Comparison of ENCODE assay signal across 8 cellular contexts in the genomic region with DNA sequence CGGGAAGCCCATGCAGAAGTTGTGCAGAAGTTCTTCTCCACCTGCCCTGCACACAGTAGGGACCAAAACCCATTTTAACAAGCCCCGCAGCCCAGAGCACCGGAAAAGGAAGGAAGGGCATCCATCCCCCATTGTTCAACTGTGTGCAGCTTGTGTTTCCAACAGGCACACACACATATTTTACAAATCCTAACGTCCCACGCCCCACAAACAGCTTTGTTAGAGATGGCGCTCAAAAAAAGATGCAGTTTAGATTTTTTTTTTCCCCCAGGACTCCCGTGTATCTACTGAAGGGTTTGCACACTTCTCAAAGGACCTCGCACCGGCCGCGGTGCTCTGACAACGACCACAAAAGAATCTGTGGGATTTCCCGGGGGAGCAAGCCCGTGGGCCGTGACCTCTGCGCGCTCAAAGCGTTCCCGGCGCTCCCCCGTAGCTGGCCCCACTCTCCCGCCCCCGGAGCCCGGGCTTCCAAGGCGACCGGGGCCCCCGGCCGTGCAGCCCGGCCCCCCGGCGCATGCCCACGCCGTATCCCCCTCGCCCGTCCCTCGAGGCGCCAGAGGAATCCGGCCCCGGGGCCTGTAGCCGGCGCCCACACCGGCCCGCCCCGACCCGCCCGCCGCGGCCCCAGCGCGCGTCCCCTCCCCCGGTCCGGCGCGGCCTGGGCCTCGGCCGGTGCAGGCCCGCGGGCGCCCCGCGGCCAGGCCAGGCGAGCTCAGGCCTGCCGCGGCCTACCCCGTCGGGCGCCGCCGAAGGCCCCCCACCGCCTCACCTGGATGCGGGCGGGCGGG. TPM values are rescaled to one million over a fixed set of nuclear protein-coding genes. Genes with fewer than 3 reads are reported as not detected.
DNase-seq lines count a peak whose midpoint lies in the region; ATAC-seq, FAIRE-seq and TF ChIP-seq lines count a peak whose summit lies in the region.

No MANE protein-coding gene starts in this region.

- H3K36me3 ChIP-seq in esophagus (ENCODE audit: control insufficient read depth in 2 of 2, insufficient read depth in 2 of 2, low read length in 1 of 2), result no peaks in the 10 kb centered on the region
- peaks cover 14% of the 10 kb centered on the region for H3K36me3 ChIP-seq in neuron (ENCODE audit: insufficient read depth, low read length)

- peak overlapping the region; percentile 90 to 91 for H3K27ac ChIP-seq in esophagus (ENCODE audit: low read depth in 2 of 2, low read length in 1 of 2)

- H3K4me3 Mint-ChIP-seq in CD14-positive monocyte, result peak overlapping the region; percentile 76 to 90
- peak overlapping the region; percentile 98 for H3K4me3 Mint-ChIP-seq in activated CD4-positive, alpha-beta T cell treated with anti-CD3 and anti-CD28 coated beads, Interleukin-2, amount 10 ng/mL, durations not matched to agents 7 days and 5 days

- no peak for FAIRE-seq in HTR-8/SVneo (lab: Jason Lieb, UNC)

- WGBS in esophagus, 2 donors, result 1 to 2% methylated on average over 47 to 74 of the region's 74 CpGs

- no peaks in the 10 kb centered on the region for H3K9me3 ChIP-seq in esophagus (ENCODE audit: control insufficient read depth in 2 of 2, insufficient read depth in 1 of 2, low read depth in 1 of 2, low read length in 1 of 2)
- H3K9me3 ChIP-seq in neuron (ENCODE audit: low read length), result no peaks in the 10 kb centered on the region

- H3K4me3 ChIP-seq in esophagus (ENCODE audit: low read depth in 1 of 2, low read length in 2 of 2) (peak overlapping the region; percentile 87 to 94), neuron (ENCODE audit: low read length) (peak overlapping the region; percentile 93)

- no peaks in the 10 kb centered on the region for H3K27me3 ChIP-seq in esophagus (ENCODE audit: control insufficient read depth in 1 of 2, insufficient read depth in 2 of 2, low read length in 2 of 2)
- no peaks in the 10 kb centered on the region for H3K27me3 ChIP-seq in neuron (ENCODE audit: insufficient read depth, low read length)

- no peak overlapping the region for H2AFZ ChIP-seq in neuron (ENCODE audit: low read depth, low read length)

- peaks cover 0 to 3% (median 0%) of the 10 kb centered on the region in 3 donors for H3K27me3 Mint-ChIP-seq in CD14-positive monocyte (ENCODE audit: low read depth in 3 of 3)
- H3K27me3 Mint-ChIP-seq in activated CD4-positive, alpha-beta T cell treated with anti-CD3 and anti-CD28 coated beads, Interleukin-2, amount 10 ng/mL, durations not matched to agents 7 days and 5 days, result no peaks in the 10 kb centered on the region

- peaks cover 33% of the 10 kb centered on the region for H3K4me1 Mint-ChIP-seq in CD14-positive monocyte
- peaks cover 44% of the 10 kb centered on the region for H3K4me1 Mint-ChIP-seq in activated CD4-positive, alpha-beta T cell treated with anti-CD3 and anti-CD28 coated beads, Interleukin-2, amount 10 ng/mL, durations not matched to agents 7 days and 5 days

- ATAC-seq in GM19455 (IDR thresholded peaks at IDR 0.05; ENCODE audit: unreplicated experiment), result peak; percentile 28

- intact Hi-C loops in CD14-positive monocyte (cut with micrococcal nuclease), result loop anchor here (5.0 kb wide), 2 partner anchors 47 to 58 kb away; a partner anchor contains a TSS

- TF ChIP-seq CTCF in CD14-positive monocyte (IDR thresholded peaks at IDR 0.05), result no peak

- H3K9me3 Mint-ChIP-seq in CD14-positive monocyte, result peaks cover 0 to 2% (median 0%) of the 10 kb centered on the region in 7 donors
- H3K9me3 Mint-ChIP-seq in activated CD4-positive, alpha-beta T cell treated with anti-CD3 and anti-CD28 coated beads, Interleukin-2, amount 10 ng/mL, durations not matched to agents 7 days and 5 days, result no peaks in the 10 kb centered on the region

- DNase-seq in CD14-positive monocyte (ENCODE audit: low spot score) (no peak), HK-2 (ENCODE audit: unreplicated experiment) (peak; percentile 30), NCI-H2029 (lab: John Stamatoyannopoulos, UW) (no peak), HTR-8/SVneo (ENCODE audit: insufficient read length, low spot score) (no peak)
- DNase-seq in activated CD4-positive, alpha-beta T cell treated with anti-CD3 and anti-CD28 coated beads, Interleukin-2, amount 10 ng/mL, durations not matched to agents 7 days and 5 days, result peak; percentile 21

- H3K27ac Mint-ChIP-seq in CD14-positive monocyte, result peak overlapping the region; percentile 68 to 91 (median 81)
- peak overlapping the region; percentile 88 for H3K27ac Mint-ChIP-seq in activated CD4-positive, alpha-beta T cell treated with anti-CD3 and anti-CD28 coated beads, Interleukin-2, amount 10 ng/mL, durations not matched to agents 7 days and 5 days

- H3K4me1 ChIP-seq in esophagus (ENCODE audit: control insufficient read depth in 2 of 2, insufficient read depth in 2 of 2, low read length in 1 of 2), result peaks cover 7 to 15% of the 10 kb centered on the region in 2 donors
- H3K4me1 ChIP-seq in neuron (ENCODE audit: insufficient read depth, low read length), result peaks cover 26% of the 10 kb centered on the region

- CTCF ChIA-PET in activated CD4-positive, alpha-beta T cell treated with anti-CD3 and anti-CD28 coated beads, Interleukin-2, amount 10 ng/mL, durations not matched to agents 7 days and 5 days (lab: Charles Lee), result interaction anchor here (0.8 kb wide), 1 partner anchor 59 kb away, joined by 3 read pairs; no protein-coding TSS in a partner anchor

- peaks cover 3 to 10% of the 10 kb centered on the region in 2 donors for H3K36me3 Mint-ChIP-seq in CD14-positive monocyte
- H3K36me3 Mint-ChIP-seq in activated CD4-positive, alpha-beta T cell treated with anti-CD3 and anti-CD28 coated beads, Interleukin-2, amount 10 ng/mL, durations not matched to agents 7 days and 5 days (ENCODE audit: low read depth), result peaks cover 6% of the 10 kb centered on the region

- POLR2A ChIA-PET in activated CD4-positive, alpha-beta T cell treated with anti-CD3 and anti-CD28 coated beads, Interleukin-2, amount 10 ng/mL, durations not matched to agents 7 days and 5 days (lab: Charles Lee), result interaction anchor here (0.7 kb wide), 1 partner anchor 9 kb away, joined by 14 read pairs; no protein-coding TSS in a partner anchor

RNA-seq across cellular contexts. Expression of a gene that starts 0.5 kb away (rescaled TPM):
- polyA plus RNA-seq in CD14-positive monocyte, result 10 to 100 TPM; 30.7 to 31.1 TPM
- 100 to 1,000 TPM; 109 TPM for total RNA-seq in activated CD4-positive, alpha-beta T cell treated with anti-CD3 and anti-CD28 coated beads, Interleukin-2, amount 10 ng/mL, durations not matched to agents 7 days and 5 days
- 10 to 100 TPM in 1 of 2 donors, 1 to 10 TPM in 1; 6.5 to 25.8 TPM for polyA plus RNA-seq in esophagus

RNA-seq across cellular contexts. Expression of a gene that starts 47.6 kb away (rescaled TPM):
- polyA plus RNA-seq in CD14-positive monocyte (not detected), esophagus (under 1 TPM in 1 of 2 donors, not detected in 1; 0.14 TPM)
- total RNA-seq in activated CD4-positive, alpha-beta T cell treated with anti-CD3 and anti-CD28 coated beads, Interleukin-2, amount 10 ng/mL, durations not matched to agents 7 days and 5 days, result 1 to 10 TPM; 5.2 to 7.4 TPM

Comparison
In these comparisons a context has a peak if more than half of its experiments do, and no peak if none do; other contexts are left out.
1. DNase-seq: peak in HK-2 (single experiment) and activated CD4-positive, alpha-beta T cell treated with anti-CD3 and anti-CD28 coated beads, Interleukin-2, amount 10 ng/mL, durations not matched to agents 7 days and 5 days (single experiment); none in CD14-positive monocyte (single experiment), NCI-H2029 (single experiment) and HTR-8/SVneo (single experiment).